In genomic region chr15:31365655-31366127, GRCh38 we compare ENCODE assay signal across 8 cellular contexts. TPM values are rescaled to one million over a fixed set of nuclear protein-coding genes. Genes with fewer than 3 reads are reported as not detected.
A peak's percentile ranks its signal among the peaks of the same experiment; 100 is the strongest.
DNase-seq lines count a peak whose midpoint lies in the region; ATAC-seq lines count a peak whose summit lies in the region.

No MANE protein-coding gene starts in this region.

- H3K27me3 ChIP-seq in rectal smooth muscle tissue (ENCODE audit: control insufficient read depth, insufficient read depth, low read length): no peaks in the 10 kb centered on the region

- peak; percentile 43 for ATAC-seq in GM18498 (IDR thresholded peaks at IDR 0.05; ENCODE audit: unreplicated experiment)
- peak; percentile 36 for ATAC-seq in HG03103 (IDR thresholded peaks at IDR 0.05; ENCODE audit: low read depth, unreplicated experiment)
- ATAC-seq in activated naive CD8-positive, alpha-beta T cell treated with anti-CD3 and anti-CD28 coated beads, Interleukin-2, amount 10 ng/mL, durations not matched to agents 7 days and 5 days (ENCODE audit: low read depth): peak; percentile 57

- no peaks in the 10 kb centered on the region for H3K36me3 ChIP-seq in rectal smooth muscle tissue (ENCODE audit: control insufficient read depth, insufficient read depth, low read length)

- peak overlapping the region; percentile 67 for H3K27ac ChIP-seq in rectal smooth muscle tissue (ENCODE audit: low read depth, low read length)

- intact Hi-C loops in cardiac septum (cut with DNase I): loop anchor here (1.0 to 10.0 kb wide), 4 partner anchors 32 to 119 kb away; no protein-coding TSS in a partner anchor

- peak overlapping the region; percentile 100 for H3K27ac Mint-ChIP-seq in activated naive CD8-positive, alpha-beta T cell treated with anti-CD3 and anti-CD28 coated beads, Interleukin-2, amount 10 ng/mL, durations not matched to agents 7 days and 5 days

- H3K4me3 Mint-ChIP-seq in activated naive CD8-positive, alpha-beta T cell treated with anti-CD3 and anti-CD28 coated beads, Interleukin-2, amount 10 ng/mL, durations not matched to agents 7 days and 5 days: peak overlapping the region; percentile 84

- H3K4me1 Mint-ChIP-seq in activated naive CD8-positive, alpha-beta T cell treated with anti-CD3 and anti-CD28 coated beads, Interleukin-2, amount 10 ng/mL, durations not matched to agents 7 days and 5 days: peaks cover 93% of the 10 kb centered on the region

- peak overlapping the region; percentile 43 for H3K9ac ChIP-seq in rectal smooth muscle tissue (ENCODE audit: low read length)

- no peaks in the 10 kb centered on the region for H3K9me3 Mint-ChIP-seq in activated naive CD8-positive, alpha-beta T cell treated with anti-CD3 and anti-CD28 coated beads, Interleukin-2, amount 10 ng/mL, durations not matched to agents 7 days and 5 days

- peaks cover 21% of the 10 kb centered on the region for H3K36me3 Mint-ChIP-seq in activated naive CD8-positive, alpha-beta T cell treated with anti-CD3 and anti-CD28 coated beads, Interleukin-2, amount 10 ng/mL, durations not matched to agents 7 days and 5 days

- DNase-seq in SKM-1 (lab: John Stamatoyannopoulos, UW; ENCODE audit: unreplicated experiment): peak; percentile 88
- DNase-seq in activated naive CD8-positive, alpha-beta T cell treated with anti-CD3 and anti-CD28 coated beads, Interleukin-2, amount 10 ng/mL, durations not matched to agents 7 days and 5 days: peak; percentile 84
- DNase-seq in cardiac septum (ENCODE audit: low spot score): peak; percentile 92
- DNase-seq in ureter (ENCODE audit: low spot score): peak; percentile 95
- DNase-seq in T1000 (lab: John Stamatoyannopoulos, UW): no peak

- H3K4me3 ChIP-seq in rectal smooth muscle tissue (ENCODE audit: low read length): peak overlapping the region; percentile 30

- POLR2A ChIA-PET in activated naive CD8-positive, alpha-beta T cell treated with anti-CD3 and anti-CD28 coated beads, Interleukin-2, amount 10 ng/mL, durations not matched to agents 7 days and 5 days (lab: Charles Lee): interaction anchor here (0.9 to 19.8 kb wide), 18 partner anchors 9 to 123 kb away, joined by 3 to 390 read pairs (median 6); partner anchors contain the start of gene KLF13

- no peaks in the 10 kb centered on the region for H3K27me3 Mint-ChIP-seq in activated naive CD8-positive, alpha-beta T cell treated with anti-CD3 and anti-CD28 coated beads, Interleukin-2, amount 10 ng/mL, durations not matched to agents 7 days and 5 days

- peaks cover 16% of the 10 kb centered on the region for H3K4me1 ChIP-seq in rectal smooth muscle tissue (ENCODE audit: control insufficient read depth, insufficient read depth, low read length)

RNA-seq across cellular contexts. Expression of gene KLF13, which starts 39.1 kb away (rescaled TPM):
- total RNA-seq in activated naive CD8-positive, alpha-beta T cell treated with anti-CD3 and anti-CD28 coated beads, Interleukin-2, amount 10 ng/mL, durations not matched to agents 7 days and 5 days: 100 to 1,000 TPM; 230 to 252 TPM
- total RNA-seq in cardiac septum: 35.7 TPM
- 77.5 TPM for total RNA-seq in ureter
